11 cellular contexts compared by ENCODE assay signal in genomic region chr14:103136388-103137271, GRCh38. TPM values are rescaled to one million over a fixed set of nuclear protein-coding genes. Genes with fewer than 3 reads are reported as not detected.
DNase-seq lines count a peak whose midpoint lies in the region; ATAC-seq and TF ChIP-seq lines count a peak whose summit lies in the region.
"Had no signal": no experiment of that assay in that cellular context is flagged by ENCODE, and none has a peak within 500 bp of the region (broad histone marks: within the 10 kb centered on the region; RNA-seq: fewer than 3 reads in every experiment).

No MANE protein-coding gene starts in this region.

- H3K4me1 ChIP-seq in fibroblast of lung (ENCODE audit: control insufficient read depth, extremely low read depth, insufficient read depth, low read length) (peaks cover 4% of the 10 kb centered on the region), parathyroid adenoma (peaks cover 16% of the 10 kb centered on the region)

- TF ChIP-seq CTCF in RWPE1 (conservative IDR thresholded peaks at IDR 0.05; ENCODE audit: low read depth) (no peak), fibroblast of lung (conservative IDR thresholded peaks at IDR 0.05 in 1 of 2, IDR thresholded peaks at IDR 0.05 in 1 of 2; ENCODE audit: low read depth in 1 of 2, low read length in 2 of 2) (no peak), parathyroid adenoma (IDR thresholded peaks at IDR 0.05) (no peak)

- no peak for ATAC-seq in GM21515 (IDR thresholded peaks at IDR 0.05; ENCODE audit: unreplicated experiment)

- no peaks in the 10 kb centered on the region for H4K20me1 ChIP-seq in fibroblast of lung (ENCODE audit: control insufficient read depth, extremely low read depth, insufficient read depth, low read length)

- H3K27ac ChIP-seq in RWPE1 (peak overlapping the region; percentile 74), fibroblast of lung (ENCODE audit: insufficient read depth, low read length) (no peak overlapping the region), parathyroid adenoma (no peak overlapping the region)

- POLR2A ChIA-PET in RWPE1 (lab: Yijun Ruan, JAX; ENCODE audit: low non-redundant PET): no interaction called here

- peak; percentile 73 for DNase-seq in EH (ENCODE audit: low read depth)
- DNase-seq in RWPE1 (ENCODE audit: low spot score): peak; percentile 69
- peak; percentile 49 to 64 for DNase-seq in fibroblast of lung (ENCODE audit: low read depth in 2 of 2)
- no peak for DNase-seq in activated CD4-positive, alpha-beta T cell treated with anti-CD3 and anti-CD28 coated beads, Interleukin-2, amount 50 U/mL, for 4 hours
- DNase-seq in HuH-7 (ENCODE audit: low spot score): no peak
- no peak for DNase-seq in NOMO-1 (lab: John Stamatoyannopoulos, UW; ENCODE audit: unreplicated experiment in 2 of 2)
- DNase-seq: NCI-H2171 had no signal

- H3K79me2 ChIP-seq in fibroblast of lung (ENCODE audit: control insufficient read depth, insufficient read depth, low read length) (no peaks in the 10 kb centered on the region), parathyroid adenoma (no peaks in the 10 kb centered on the region)

- H3K9me3 ChIP-seq in fibroblast of lung (ENCODE audit: control insufficient read depth, insufficient read depth, low read depth, low read length) (no peaks in the 10 kb centered on the region), parathyroid adenoma (ENCODE audit: control insufficient read depth, low read length) (no peaks in the 10 kb centered on the region)

- H3K9ac ChIP-seq in fibroblast of lung (ENCODE audit: insufficient read depth, low read length) (no peak overlapping the region), parathyroid adenoma (no peak overlapping the region)

- H2AFZ ChIP-seq in fibroblast of lung (ENCODE audit: low read length) (no peak overlapping the region), parathyroid adenoma (no peak overlapping the region)

- no peak overlapping the region for H3K4me2 ChIP-seq in fibroblast of lung (ENCODE audit: extremely low read depth, insufficient read depth, low read length)
- peak overlapping the region; percentile 6 for H3K4me2 ChIP-seq in parathyroid adenoma (ENCODE audit: low read length)

- H3K4me3 ChIP-seq in fibroblast of lung (replicated peaks in 1 of 4; ENCODE audit: control extremely low read depth in 1 of 4, insufficient read depth in 1 of 4, low read depth in 3 of 4, low read length in 4 of 4) (no peak overlapping the region), parathyroid adenoma (ENCODE audit: low read depth, low read length) (no peak overlapping the region)

- H3K27me3 ChIP-seq in fibroblast of lung (ENCODE audit: control insufficient read depth, insufficient read depth, low read length) (peaks cover under 1% of the 10 kb centered on the region), parathyroid adenoma (ENCODE audit: control insufficient read depth, insufficient read depth, low read length) (no peaks in the 10 kb centered on the region)

- CTCF ChIA-PET in RWPE1 (lab: Yijun Ruan, JAX): interaction anchor here (0.6 to 2.4 kb wide), 4 partner anchors 10 to 728 kb away, joined by 3 to 14 read pairs (median 4); no protein-coding TSS in a partner anchor

- H3K36me3 ChIP-seq in fibroblast of lung (ENCODE audit: control insufficient read depth, insufficient read depth, low read length): peaks cover 20% of the 10 kb centered on the region
- no peaks in the 10 kb centered on the region for H3K36me3 ChIP-seq in parathyroid adenoma (ENCODE audit: control insufficient read depth, insufficient read depth, low read length)

RNA-seq across cellular contexts. Expression of gene TNFAIP2, which starts 13.4 kb away (rescaled TPM):
- total RNA-seq in fibroblast of lung: 102 and 139 TPM in 2 replicates
- polyA plus RNA-seq in fibroblast of lung: 31.6 and 71.5 TPM in 2 replicates
- polyA plus RNA-seq in fibroblast of lung (2012): 38.4 and 86.3 TPM in 2 replicates
- polyA minus RNA-seq in fibroblast of lung (ENCODE audit: low replicate concordance): 91.2 and 178 TPM in 2 replicates

RNA-seq across cellular contexts. Expression of gene EXOC3L4, which starts 42.1 kb away (rescaled TPM):
- 0.26 and 0.50 TPM in 2 replicates for total RNA-seq in fibroblast of lung
- 0.18 and 0.39 TPM in 2 replicates for polyA plus RNA-seq in fibroblast of lung
- polyA plus RNA-seq in fibroblast of lung (2012): 0.16 and 0.51 TPM in 2 replicates
- polyA minus RNA-seq in fibroblast of lung (ENCODE audit: low replicate concordance): not detected in 2 replicates
- total RNA-seq: dermis microvascular lymphatic vessel endothelial cell had no signal
- polyA plus RNA-seq: neural cell had no signal

RNA-seq across cellular contexts. Expression of gene LBHD2, which starts 52.6 kb away (rescaled TPM):
- total RNA-seq in fibroblast of lung: not detected in 2 replicates
- not detected in 2 replicates for polyA plus RNA-seq in fibroblast of lung
- not detected in 2 replicates for polyA plus RNA-seq in fibroblast of lung (2012)
- polyA minus RNA-seq in fibroblast of lung (ENCODE audit: low replicate concordance): not detected in 2 replicates
- total RNA-seq: dermis microvascular lymphatic vessel endothelial cell had no signal
- polyA plus RNA-seq: neural cell had no signal

Comparison
In these comparisons a context has a peak if more than half of its experiments do, and no peak if none do; other contexts are left out.
1. DNase-seq: peak in EH (single experiment), RWPE1 (single experiment) and fibroblast of lung (2 of 2); none in activated CD4-positive, alpha-beta T cell treated with anti-CD3 and anti-CD28 coated beads, Interleukin-2, amount 50 U/mL, for 4 hours (0 of 2), HuH-7 (single experiment) and NOMO-1 (0 of 2).